In genomic region chr20:41086402-41087324, GRCh38 we compare ENCODE assay signal across 10 cellular contexts. TPM values are rescaled to one million over a fixed set of nuclear protein-coding genes. Genes with fewer than 3 reads are reported as not detected.
DNase-seq lines count a peak whose midpoint lies in the region; ATAC-seq and TF ChIP-seq lines count a peak whose summit lies in the region.
"Had no signal": no experiment of that assay in that cellular context is flagged by ENCODE, and none has a peak within 500 bp of the region (broad histone marks: within the 10 kb centered on the region; RNA-seq: fewer than 3 reads in every experiment).

No MANE protein-coding gene starts in this region.

- peaks cover 5 to 79% (median 8%) of the 10 kb centered on the region in 4 donors for H3K36me3 ChIP-seq in sigmoid colon

- H3K27me3 ChIP-seq in sigmoid colon, result no peaks in the 10 kb centered on the region

- ATAC-seq in HG03439 (IDR thresholded peaks at IDR 0.05; ENCODE audit: unreplicated experiment) (no peak), GM19455 (IDR thresholded peaks at IDR 0.05; ENCODE audit: unreplicated experiment) (no peak), GM18868 (IDR thresholded peaks at IDR 0.05; ENCODE audit: unreplicated experiment) (no peak)

- no peak for TF ChIP-seq CTCF in sigmoid colon (IDR thresholded peaks at IDR 0.05)

- no peak overlapping the region for H3K27ac ChIP-seq in sigmoid colon

- H3K4me3 ChIP-seq in sigmoid colon, result no peak overlapping the region

- TF ChIP-seq POLR2A in sigmoid colon (IDR thresholded peaks at IDR 0.05), result no peak

- peaks cover 0 to under 1% (median under 1%) of the 10 kb centered on the region in 4 donors for H3K4me1 ChIP-seq in sigmoid colon

- DNase-seq in DMS153 (lab: John Stamatoyannopoulos, UW) (peak; percentile 80), NCI-H1105 treated with DMSO at 0.1 percent for 48 hours (lab: John Stamatoyannopoulos, UW) (peak; percentile 99), SIG-M5 treated with dmso at 0.1 percent for 504 hours (lab: John Stamatoyannopoulos, UW; ENCODE audit: unreplicated experiment) (peak; percentile 55), left kidney (ENCODE audit: low read depth, low spot score) (peak; percentile 56), sigmoid colon (no peak)
- DNase-seq: GOT3; stimulated activated CD4-positive, alpha-beta T cell treated with anti-CD3 and anti-CD28 coated beads, Interleukin-4, amount 100 ng/mL, for 4 hours had no signal

- WGBS in sigmoid colon, 2 donors, result 37 to 55% methylated on average over 8 of the region's 8 CpGs

- no peak for TF ChIP-seq EP300 in sigmoid colon (IDR thresholded peaks at IDR 0.05)

- intact Hi-C loops in sigmoid colon (cut with DNase I), result no loop called here

- no peaks in the 10 kb centered on the region for H3K9me3 ChIP-seq in sigmoid colon

RNA-seq across cellular contexts. Expression of gene PLCG1, which starts 50.7 kb away (rescaled TPM):
- 100 to 1,000 TPM in 1 of 4 donors, 10 to 100 TPM in 3; 48.5 to 152 (median 67.0) TPM for total RNA-seq in sigmoid colon
- 10 to 100 TPM in 2 of 3 donors, 1 to 10 TPM in 1; 9.9 to 57.6 (median 19.8) TPM for polyA plus RNA-seq in sigmoid colon

RNA-seq across cellular contexts. Expression of gene TOP1, which starts 58.0 kb away (rescaled TPM):
- total RNA-seq in sigmoid colon, result 10 to 100 TPM; 22.0 to 33.2 (median 22.4) TPM
- polyA plus RNA-seq in sigmoid colon, result 10 to 100 TPM; 26.4 to 45.0 (median 43.2) TPM
